Comparison of ENCODE assay signal across 8 cellular contexts in the genomic region with DNA sequence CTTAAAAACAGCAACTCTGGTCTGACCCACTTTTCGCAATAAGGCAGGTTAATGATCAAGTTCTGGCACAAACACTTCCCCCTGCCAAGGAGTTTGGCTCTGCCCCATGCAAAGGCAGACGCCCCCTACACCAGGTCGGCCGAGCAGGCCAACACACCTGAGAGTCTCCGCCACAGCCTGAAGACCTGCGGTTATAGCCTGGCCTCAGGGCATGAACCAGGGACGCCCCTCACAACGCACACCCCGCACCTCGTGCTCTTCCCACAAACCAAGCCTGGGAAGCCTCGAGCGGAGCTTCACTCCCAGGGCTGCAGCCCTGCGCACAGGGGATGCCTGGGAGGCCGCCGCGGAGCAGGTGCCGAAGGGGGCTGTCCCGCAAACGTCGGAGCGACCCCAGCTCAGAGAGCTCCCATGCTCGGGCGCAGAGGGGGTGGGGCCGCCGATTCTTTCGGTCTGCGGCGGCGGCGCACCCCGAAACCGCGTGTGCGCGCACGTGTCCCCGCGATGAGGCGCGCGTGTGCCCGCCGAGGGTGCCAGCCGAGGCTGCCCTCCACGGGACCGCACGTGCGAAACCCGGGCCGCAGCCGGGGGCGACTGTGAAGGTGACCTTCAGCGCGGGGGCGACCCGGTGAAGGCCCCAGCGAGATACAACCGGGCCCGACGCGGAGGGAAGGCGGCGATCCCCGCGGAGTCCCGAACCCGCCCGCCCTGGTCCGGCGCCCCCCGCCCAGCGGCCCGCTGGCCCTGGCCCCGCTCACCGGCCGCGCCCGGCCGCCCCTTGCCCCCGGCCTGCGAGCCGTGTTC. TPM values are rescaled to one million over a fixed set of nuclear protein-coding genes. Genes with fewer than 3 reads are reported as not detected.
DNase-seq lines count a peak whose midpoint lies in the region; ATAC-seq and TF ChIP-seq lines count a peak whose summit lies in the region.

No MANE protein-coding gene starts in this region.

- intact Hi-C loops in Caco-2 (cut with micrococcal nuclease; ENCODE audit: unreplicated experiment): loop anchor here (5.0 kb wide), 1 partner anchor 119 kb away; the partner anchor contains the start of gene PAFAH1B1
- intact Hi-C loops in left ventricle myocardium inferior (cut with micrococcal nuclease): no loop called here
- intact Hi-C loops in sciatic nerve (cut with DNase I): no loop called here

- CTCF ChIA-PET in Caco-2 (lab: Charles Lee): interaction anchor here (0.6 kb wide), 1 partner anchor 342 kb away, joined by 3 read pairs; no protein-coding TSS in a partner anchor

- peaks cover 24% of the 10 kb centered on the region for H3K4me1 Mint-ChIP-seq in Caco-2 (ENCODE audit: low read depth, unreplicated experiment)

- ATAC-seq in GM21528 (IDR thresholded peaks at IDR 0.05; ENCODE audit: low FRiP score, unreplicated experiment) (peak; percentile 34), sciatic nerve (no peak)

- TF ChIP-seq CTCF in Caco-2 (IDR thresholded peaks at IDR 0.05; ENCODE audit: insufficient read depth in 1 of 2, low read depth in 1 of 2, low read length in 1 of 2, severe bottlenecking in 1 of 2, unreplicated experiment in 1 of 2) (no peak), left ventricle myocardium inferior (IDR thresholded peaks at IDR 0.05; ENCODE audit: borderline replicate concordance) (no peak)

- H3K27me3 Mint-ChIP-seq in Caco-2 (ENCODE audit: insufficient read depth, unreplicated experiment): no peaks in the 10 kb centered on the region

- H3K27me3 ChIP-seq in Caco-2 (replicated peaks; ENCODE audit: control insufficient read depth, insufficient read depth, low read length): no peaks in the 10 kb centered on the region
- no peaks in the 10 kb centered on the region for H3K27me3 ChIP-seq in left ventricle myocardium inferior (ENCODE audit: low read depth)

- DNase-seq in Caco-2 (peak; percentile 67 to 71), left ventricle myocardium inferior (no peak), sciatic nerve (ENCODE audit: low spot score) (peak; percentile 70), NCI-H446 (lab: John Stamatoyannopoulos, UW) (no peak), Kasumi-1 (lab: John Stamatoyannopoulos, UW) (no peak)
- DNase-seq in activated gamma-delta T cell treated with anti-CD3 and anti-CD28 coated beads, Interleukin-2, amount 50 U/mL, for 16 hours (ENCODE audit: low read depth): peak; percentile 13

- H3K9me3 ChIP-seq in Caco-2 (no peaks in the 10 kb centered on the region), KOPT-K1 (ENCODE audit: insufficient read depth, low read length, poor library complexity, severe bottlenecking) (no peaks in the 10 kb centered on the region), left ventricle myocardium inferior (replicated peaks) (no peaks in the 10 kb centered on the region)

- H3K36me3 ChIP-seq in Caco-2 (ENCODE audit: control insufficient read depth, insufficient read depth, low read length) (0 out of 2 replicates have a peak, but pooled peaks cover 1% of the 10 kb centered on the region), KOPT-K1 (ENCODE audit: insufficient read depth, low read length) (peaks cover 3% of the 10 kb centered on the region; the same call in 1 of the 2 replicates), left ventricle myocardium inferior (no peaks in the 10 kb centered on the region)

- BruUV-seq in Caco-2 (replicated peaks; lab: Mats Ljungman, UMichigan): no TSS peak

- H3K4me1 ChIP-seq in Caco-2 (peaks cover 17% of the 10 kb centered on the region), left ventricle myocardium inferior (peaks cover 79% of the 10 kb centered on the region)

- H3K9me3 Mint-ChIP-seq in Caco-2 (ENCODE audit: unreplicated experiment): no peaks in the 10 kb centered on the region

- H3K27ac ChIP-seq in KOPT-K1 (ENCODE audit: low read depth, low read length, poor library complexity, severe bottlenecking) (peak overlapping the region; percentile 85), left ventricle myocardium inferior (replicated peaks) (peak overlapping the region; percentile 97)

- peak overlapping the region; percentile 95 for H3K4me3 ChIP-seq in Caco-2 (ENCODE audit: low read depth, low read length)
- peak overlapping the region; percentile 88 for H3K4me3 ChIP-seq in left ventricle myocardium inferior

- H3K4me3 Mint-ChIP-seq in Caco-2 (ENCODE audit: unreplicated experiment): peak overlapping the region; percentile 98

- H3K36me3 Mint-ChIP-seq in Caco-2 (ENCODE audit: insufficient read depth, unreplicated experiment): peaks cover 23% of the 10 kb centered on the region

- H3K27ac Mint-ChIP-seq in Caco-2 (ENCODE audit: unreplicated experiment): peak overlapping the region; percentile 97

- POLR2A ChIA-PET in Caco-2 (lab: Charles Lee): interaction anchor here (0.6 to 1.6 kb wide), 4 partner anchors 13 to 310 kb away, joined by 3 to 7 read pairs (median 3); no protein-coding TSS in a partner anchor

RNA-seq across cellular contexts. Expression of gene CLUH, which starts 0.6 kb away (rescaled TPM):
- total RNA-seq in Caco-2 (2022): 161 and 164 TPM in 2 replicates
- 181 TPM for total RNA-seq in left ventricle myocardium inferior
- total RNA-seq in sciatic nerve: 39.2 TPM

RNA-seq across cellular contexts. Expression of gene CCDC92B, which starts 38.4 kb away (rescaled TPM):
- total RNA-seq in Caco-2 (2022) (0.66 and 1.1 TPM in 2 replicates), left ventricle myocardium inferior (0.16 TPM), sciatic nerve (0.27 TPM)

Comparison
In these comparisons a context has a peak if more than half of its experiments do, and no peak if none do; other contexts are left out.
1. DNase-seq: peak in Caco-2 (2 of 2), activated gamma-delta T cell treated with anti-CD3 and anti-CD28 coated beads, Interleukin-2, amount 50 U/mL, for 16 hours (single experiment) and sciatic nerve (single experiment); none in left ventricle myocardium inferior (single experiment), NCI-H446 (0 of 2) and Kasumi-1 (0 of 2).